ENCODE assay signal across 22 cellular contexts in the genomic region with DNA sequence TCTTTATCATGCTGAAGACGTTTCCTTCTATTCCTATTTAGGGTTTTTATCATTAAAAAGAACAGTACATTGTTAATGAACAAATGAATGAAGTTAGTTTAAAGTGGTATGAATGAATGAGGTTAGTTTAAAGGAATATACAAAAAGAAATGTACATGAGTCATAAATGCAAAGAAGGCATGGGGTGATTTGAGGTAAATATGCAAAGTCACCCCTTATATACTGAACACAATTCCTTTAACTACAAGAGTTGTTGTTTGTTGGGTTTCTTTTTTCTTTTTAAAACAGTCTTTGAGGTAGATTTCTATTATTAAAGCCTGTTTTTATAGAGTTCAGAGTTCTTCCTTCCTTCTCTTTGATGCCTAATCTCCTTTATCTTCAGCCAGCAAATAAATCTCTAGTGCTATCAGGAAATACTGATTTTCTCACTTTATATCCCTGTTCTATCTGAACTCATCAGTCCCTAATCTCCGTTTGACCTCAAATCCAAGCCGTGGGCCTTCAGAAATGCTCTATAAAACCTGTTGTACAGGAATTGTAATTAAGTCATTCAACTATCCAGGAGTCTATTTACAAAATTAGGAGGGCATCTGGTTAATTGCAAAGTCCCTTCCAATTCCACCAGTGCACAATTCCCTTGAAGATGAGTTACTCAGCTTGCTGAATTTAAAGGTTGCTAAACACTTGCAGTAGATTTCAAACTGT. TPM values are rescaled to one million over a fixed set of nuclear protein-coding genes. Genes with fewer than 3 reads are reported as not detected.
"Had no signal": no experiment of that assay in that cellular context is flagged by ENCODE, and none has a peak within 500 bp of the region (broad histone marks: within the 10 kb centered on the region; RNA-seq: fewer than 3 reads in every experiment).

No MANE protein-coding gene starts in this region.

- ATAC-seq: gastroesophageal sphincter; left lung; natural killer cell treated with Interleukin-12 subunit alpha and Interleukin-12 subunit beta and Interleukin-15 and Interleukin-18, amount 100 ng/mL, for 72 hours had no signal

- H3K4me3 Mint-ChIP-seq: activated naive CD4-positive, alpha-beta T cell treated with anti-CD3 and anti-CD28 coated beads, Interleukin-2, amount 10 ng/mL, durations not matched to agents 7 days and 5 days; activated T-helper 17 cell treated with anti-CD3 and anti-CD28 coated beads, Interleukin-2, amount 50 U/mL, for 72 hours; natural killer cell treated with Interleukin-12 subunit alpha and Interleukin-12 subunit beta and Interleukin-15 and Interleukin-18, amount 100 ng/mL, for 72 hours had no signal

- H3K27ac ChIP-seq: cardiac muscle cell, gastroesophageal sphincter, left lung, right atrium auricular region, skin epidermis, tibial nerve had no signal

- H3K27ac Mint-ChIP-seq: activated naive CD4-positive, alpha-beta T cell treated with anti-CD3 and anti-CD28 coated beads, Interleukin-2, amount 10 ng/mL, durations not matched to agents 7 days and 5 days; activated T-helper 17 cell treated with anti-CD3 and anti-CD28 coated beads, Interleukin-2, amount 50 U/mL, for 72 hours; natural killer cell treated with Interleukin-12 subunit alpha and Interleukin-12 subunit beta and Interleukin-15 and Interleukin-18, amount 100 ng/mL, for 72 hours had no signal

- H3K4me3 ChIP-seq: cardiac muscle cell, gastroesophageal sphincter, left lung, right atrium auricular region, skin epidermis, tibial nerve, uterus had no signal

- H3K36me3 Mint-ChIP-seq: activated naive CD4-positive, alpha-beta T cell treated with anti-CD3 and anti-CD28 coated beads, Interleukin-2, amount 10 ng/mL, durations not matched to agents 7 days and 5 days; natural killer cell treated with Interleukin-12 subunit alpha and Interleukin-12 subunit beta and Interleukin-15 and Interleukin-18, amount 100 ng/mL, for 72 hours had no signal

- H3K9me3 ChIP-seq: gastroesophageal sphincter, left lung, right atrium auricular region, tibial nerve, uterus had no signal

- DNase-seq: activated CD4-positive, alpha-beta T cell treated with anti-CD3 and anti-CD28 coated beads, Interleukin-2, amount 50 U/mL, for 4 hours; activated CD4-positive, CD25-positive, alpha-beta regulatory T cell treated with anti-CD3 and anti-CD28 coated beads, Interleukin-2, amount 50 U/mL, for 72 hours; activated naive CD4-positive, alpha-beta T cell treated with anti-CD3 and anti-CD28 coated beads, Interleukin-2, amount 10 ng/mL, durations not matched to agents 7 days and 5 days; activated T-cell treated with anti-CD3 and anti-CD28 coated beads for 4 hours; kidney; left lung; nucleus accumbens; stimulated activated CD4-positive, alpha-beta T cell treated with anti-CD3 and anti-CD28 coated beads, Interleukin-4, amount 100 ng/mL, for 4 hours; stimulated activated CD8-positive, alpha-beta memory T cell treated with anti-CD3 and anti-CD28 coated beads, Interleukin-4, amount 100 ng/mL, for 48 hours; stimulated activated naive CD4-positive, alpha-beta T cell treated with Interleukin-2 at 50 U/mL for 16 hours; substantia nigra; T-helper 1 cell; T1000; uterus had no signal

- H3K4me1 ChIP-seq: gastroesophageal sphincter, left lung, right atrium auricular region, tibial nerve, uterus had no signal

- H3K27me3 Mint-ChIP-seq: activated naive CD4-positive, alpha-beta T cell treated with anti-CD3 and anti-CD28 coated beads, Interleukin-2, amount 10 ng/mL, durations not matched to agents 7 days and 5 days; activated T-helper 17 cell treated with anti-CD3 and anti-CD28 coated beads, Interleukin-2, amount 50 U/mL, for 72 hours; natural killer cell treated with Interleukin-12 subunit alpha and Interleukin-12 subunit beta and Interleukin-15 and Interleukin-18, amount 100 ng/mL, for 72 hours had no signal

- H3K27me3 ChIP-seq: cardiac muscle cell, gastroesophageal sphincter, left lung, right atrium auricular region, tibial nerve, uterus had no signal

- H3K9me3 Mint-ChIP-seq: activated naive CD4-positive, alpha-beta T cell treated with anti-CD3 and anti-CD28 coated beads, Interleukin-2, amount 10 ng/mL, durations not matched to agents 7 days and 5 days; activated T-helper 17 cell treated with anti-CD3 and anti-CD28 coated beads, Interleukin-2, amount 50 U/mL, for 72 hours; natural killer cell treated with Interleukin-12 subunit alpha and Interleukin-12 subunit beta and Interleukin-15 and Interleukin-18, amount 100 ng/mL, for 72 hours had no signal

- FAIRE-seq: colon had no signal

- H3K36me3 ChIP-seq: cardiac muscle cell, gastroesophageal sphincter, left lung, right atrium auricular region, tibial nerve, uterus had no signal

- H3K4me1 Mint-ChIP-seq: activated T-helper 17 cell treated with anti-CD3 and anti-CD28 coated beads, Interleukin-2, amount 50 U/mL, for 72 hours had no signal

RNA-seq across cellular contexts. Expression of a gene that starts 31.6 kb away (rescaled TPM):
- total RNA-seq: cardiac muscle cell had no signal
- polyA plus RNA-seq: cardiac muscle cell had no signal
